Comparison of ENCODE assay signal across 15 cellular contexts in the genomic region with DNA sequence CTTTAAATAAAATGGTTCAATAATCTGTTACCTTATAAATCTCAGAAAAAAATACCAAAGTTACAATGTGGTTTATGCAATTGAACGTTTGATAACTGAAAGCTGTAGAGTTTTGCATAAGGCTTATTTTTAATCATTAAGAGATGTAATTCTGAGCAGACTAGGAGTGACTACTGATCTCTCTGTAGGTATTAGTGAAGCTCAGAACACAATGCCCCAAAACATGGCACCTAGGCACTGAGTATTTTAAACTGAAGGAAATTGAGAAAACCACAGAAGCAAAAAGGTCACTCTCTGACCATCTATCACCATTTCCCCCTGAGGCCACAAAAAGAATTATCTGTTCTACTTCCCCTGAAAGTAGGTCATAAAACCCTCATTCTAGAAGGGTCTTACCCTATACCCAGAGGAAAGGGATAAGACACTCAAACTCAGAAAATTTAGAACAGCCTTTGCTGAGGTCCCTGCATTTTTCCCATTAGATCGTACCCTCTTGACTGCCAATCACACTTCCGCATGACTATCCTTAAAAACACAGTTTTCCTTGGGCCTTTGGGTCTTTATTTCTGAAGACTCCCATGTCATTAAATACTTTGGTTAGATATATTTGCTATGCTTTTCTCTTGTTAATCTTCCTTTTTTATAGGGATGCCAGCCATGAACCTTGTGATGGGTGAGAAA.
"Had no signal": no experiment of that assay in that cellular context is flagged by ENCODE, and none has a peak within 500 bp of the region (broad histone marks: within the 10 kb centered on the region; RNA-seq: fewer than 3 reads in every experiment).

No MANE protein-coding gene starts in this region.

- H2AFZ ChIP-seq: parathyroid adenoma had no signal

- H3K4me1 ChIP-seq: ascending aorta, breast epithelium, parathyroid adenoma, thyroid gland had no signal

- H3K27me3 Mint-ChIP-seq: activated naive CD8-positive, alpha-beta T cell treated with anti-CD3 and anti-CD28 coated beads, Interleukin-2, amount 50 U/mL, for 24 hours; naive B cell had no signal

- ATAC-seq: activated naive CD8-positive, alpha-beta T cell treated with anti-CD3 and anti-CD28 coated beads, Interleukin-2, amount 50 U/mL, for 24 hours; heart left ventricle had no signal

- H3K9me3 Mint-ChIP-seq: activated naive CD4-positive, alpha-beta T cell treated with anti-CD3 and anti-CD28 coated beads for 36 hours; activated naive CD8-positive, alpha-beta T cell treated with anti-CD3 and anti-CD28 coated beads, Interleukin-2, amount 50 U/mL, for 24 hours; activated T-helper 2 cell treated with anti-CD3 and anti-CD28 coated beads, Interferon-gamma antibody, Interleukin-2, Interleukin-4, amounts not matched to agents 10 μg/mL and 5 μg/mL and 100 μg/mL, durations not matched to agents 14 hours and 24 hours and 36 hours; endodermal cell; naive B cell; T-helper 2 cell treated with Interferon-gamma antibody and Interleukin-4, amounts not matched to agents 5 μg/mL and 100 μg/mL, for 36 hours had no signal

- H3K27me3 ChIP-seq: ascending aorta, breast epithelium, heart left ventricle, neutrophil, thyroid gland had no signal

- H3K79me2 ChIP-seq: parathyroid adenoma had no signal

- DNase-seq: activated CD4-positive, alpha-beta T cell treated with anti-CD3 and anti-CD28 coated beads for 1 hour; activated CD4-positive, alpha-beta T cell treated with anti-CD3 and anti-CD28 coated beads, Interleukin-2, amount 50 U/mL, for 4 hours; activated naive CD4-positive, alpha-beta T cell treated with anti-CD3 and anti-CD28 coated beads for 36 hours; activated naive CD8-positive, alpha-beta T cell treated with anti-CD3 and anti-CD28 coated beads, Interleukin-2, amount 50 U/mL, for 24 hours; endodermal cell; heart left ventricle; naive B cell; stimulated activated CD4-positive, alpha-beta T cell treated with anti-CD3 and anti-CD28 coated beads, Interleukin-1b, Interleukin-23, amount 100 ng/mL, for 48 hours; thyroid gland had no signal

- H3K27ac Mint-ChIP-seq: activated naive CD4-positive, alpha-beta T cell treated with anti-CD3 and anti-CD28 coated beads for 36 hours; activated naive CD8-positive, alpha-beta T cell treated with anti-CD3 and anti-CD28 coated beads, Interleukin-2, amount 50 U/mL, for 24 hours; activated T-helper 2 cell treated with anti-CD3 and anti-CD28 coated beads, Interferon-gamma antibody, Interleukin-2, Interleukin-4, amounts not matched to agents 10 μg/mL and 5 μg/mL and 100 μg/mL, durations not matched to agents 14 hours and 24 hours and 36 hours; endodermal cell; T-helper 2 cell treated with Interferon-gamma antibody and Interleukin-4, amounts not matched to agents 5 μg/mL and 100 μg/mL, for 36 hours had no signal

- H3K4me3 Mint-ChIP-seq: activated naive CD4-positive, alpha-beta T cell treated with anti-CD3 and anti-CD28 coated beads for 36 hours; activated naive CD8-positive, alpha-beta T cell treated with anti-CD3 and anti-CD28 coated beads, Interleukin-2, amount 50 U/mL, for 24 hours; endodermal cell; T-helper 2 cell treated with Interferon-gamma antibody and Interleukin-4, amounts not matched to agents 5 μg/mL and 100 μg/mL, for 36 hours had no signal

- H3K36me3 Mint-ChIP-seq: naive B cell had no signal

- H3K36me3 ChIP-seq: ascending aorta, breast epithelium, heart left ventricle, neutrophil, thyroid gland had no signal

- H3K9me3 ChIP-seq: ascending aorta, breast epithelium, heart left ventricle, neutrophil, thyroid gland had no signal

- H3K27ac ChIP-seq: ascending aorta, breast epithelium, heart left ventricle, neutrophil, parathyroid adenoma, thyroid gland had no signal

- H3K4me3 ChIP-seq: ascending aorta, breast epithelium, heart left ventricle, thyroid gland had no signal
